1 cellular context compared by ENCODE assay signal in the genomic region with DNA sequence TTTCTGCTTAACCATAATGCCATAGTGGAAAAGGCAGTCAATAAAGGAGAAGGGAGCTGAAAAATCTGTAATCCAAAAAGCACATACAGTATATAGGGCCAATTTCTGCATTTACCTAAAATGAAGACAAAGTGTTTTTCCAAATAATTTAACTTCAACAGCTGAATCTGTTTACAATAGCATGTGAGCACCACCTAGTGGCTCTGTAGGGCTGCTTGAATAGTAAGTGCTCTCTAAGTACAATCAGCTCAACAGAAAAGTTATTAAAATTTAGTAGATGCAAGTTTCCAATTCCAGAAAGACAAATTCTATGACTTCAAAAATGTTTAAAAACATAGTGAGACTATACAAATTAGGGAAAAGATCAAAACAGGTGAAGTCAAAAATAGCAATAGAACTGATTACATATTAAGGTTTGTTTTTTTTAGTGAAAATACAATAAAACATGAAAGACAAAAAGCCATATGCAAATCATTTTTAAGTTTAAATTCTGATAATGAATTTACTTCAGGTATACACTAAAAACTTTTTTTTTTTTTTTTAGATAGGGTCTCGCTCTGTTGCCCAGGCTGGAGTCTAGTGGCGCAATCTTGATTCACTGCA.
TF ChIP-seq lines count a peak whose summit lies in the region.

No MANE protein-coding gene starts in this region.

TF ChIP-seq in K562, 482 proteins besides CTCF, POLR2A, EP300 and RAD21 (continued from another document):
- no peak for TF ChIP-seq ZBTB5 (IDR thresholded peaks at IDR 0.05)
- no peak for TF ChIP-seq ID3 (CRISPR knock-in tag; IDR thresholded peaks at IDR 0.05)
- TF ChIP-seq ID3 (tag; IDR thresholded peaks at IDR 0.05): no peak
- TF ChIP-seq NBN (IDR thresholded peaks at IDR 0.05; ENCODE audit: low read depth): no peak
- peak; percentile 6; the same call in 1 of the 2 replicates for TF ChIP-seq KLF16 (IDR thresholded peaks at IDR 0.05)
- peak; percentile 40; the same call in 1 of the 2 replicates for TF ChIP-seq STAG1 (CRISPR knock-in tag; IDR thresholded peaks at IDR 0.05; ENCODE audit: borderline replicate concordance)
- TF ChIP-seq SNAPC5 (CRISPR knock-in tag; IDR thresholded peaks at IDR 0.05): no peak
- TF ChIP-seq SMC3 (conservative IDR thresholded peaks at IDR 0.05; ENCODE audit: insufficient read depth, low read depth, low read length): peak; percentile 76
- TF ChIP-seq PRMT5 (CRISPR knock-in tag; IDR thresholded peaks at IDR 0.05): no peak
- no peak for TF ChIP-seq PREB (CRISPR knock-in tag; IDR thresholded peaks at IDR 0.05)
- TF ChIP-seq, protein P1, sequence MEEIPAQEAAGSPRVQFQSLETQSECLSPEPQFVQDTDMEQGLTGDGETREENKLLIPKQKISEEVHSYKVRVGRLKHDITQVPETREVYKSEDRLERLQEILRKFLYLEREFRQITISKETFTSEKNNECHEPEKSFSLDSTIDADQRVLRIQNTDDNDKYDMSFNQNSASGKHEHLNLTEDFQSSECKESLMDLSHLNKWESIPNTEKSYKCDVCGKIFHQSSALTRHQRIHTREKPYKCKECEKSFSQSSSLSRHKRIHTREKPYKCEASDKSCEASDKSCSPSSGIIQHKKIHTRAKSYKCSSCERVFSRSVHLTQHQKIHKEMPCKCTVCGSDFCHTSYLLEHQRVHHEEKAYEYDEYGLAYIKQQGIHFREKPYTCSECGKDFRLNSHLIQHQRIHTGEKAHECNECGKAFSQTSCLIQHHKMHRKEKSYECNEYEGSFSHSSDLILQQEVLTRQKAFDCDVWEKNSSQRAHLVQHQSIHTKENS (CRISPR knock-in tag; IDR thresholded peaks at IDR 0.05): no peak
- TF ChIP-seq ZNF133 (CRISPR knock-in tag; IDR thresholded peaks at IDR 0.05): no peak
- TF ChIP-seq PTBP1 (IDR thresholded peaks at IDR 0.05; ENCODE audit: low read depth, low read length): no peak
- TF ChIP-seq DIDO1 (tag; IDR thresholded peaks at IDR 0.05; ENCODE audit: low read depth): no peak
- no peak for TF ChIP-seq ZFP30 (CRISPR knock-in tag; IDR thresholded peaks at IDR 0.05; ENCODE audit: borderline replicate concordance)
- no peak for TF ChIP-seq XRCC3 (IDR thresholded peaks at IDR 0.05)
- TF ChIP-seq EP400 (IDR thresholded peaks at IDR 0.05): no peak
- TF ChIP-seq YY1 (IDR thresholded peaks at IDR 0.05; ENCODE audit: borderline replicate concordance in 1 of 3, control insufficient read depth in 1 of 3, extremely low read depth in 1 of 3, insufficient read depth in 3 of 3, insufficient read length in 1 of 3, insufficient replicate concordance in 2 of 3, low read depth in 1 of 3, low read length in 2 of 3): no peak
- TF ChIP-seq SMAD1 (IDR thresholded peaks at IDR 0.05; ENCODE audit: low read depth, low read length, partially characterized antibody): no peak
- TF ChIP-seq DEAF1 (CRISPR knock-in tag; IDR thresholded peaks at IDR 0.05): peak; percentile 87
- no peak for TF ChIP-seq TCFL5 (CRISPR knock-in tag; conservative IDR thresholded peaks at IDR 0.05)
- no peak for TF ChIP-seq ZNF717 (CRISPR knock-in tag; IDR thresholded peaks at IDR 0.05)
- no peak for TF ChIP-seq ZKSCAN1 (IDR thresholded peaks at IDR 0.05; ENCODE audit: low read depth, low read length)
- TF ChIP-seq MTA1 (IDR thresholded peaks at IDR 0.05; ENCODE audit: borderline replicate concordance): no peak
- TF ChIP-seq ARID2 (IDR thresholded peaks at IDR 0.05): 0 out of 2 replicates have a peak, but pooled peaks have one; percentile 33
- TF ChIP-seq, protein P2, sequence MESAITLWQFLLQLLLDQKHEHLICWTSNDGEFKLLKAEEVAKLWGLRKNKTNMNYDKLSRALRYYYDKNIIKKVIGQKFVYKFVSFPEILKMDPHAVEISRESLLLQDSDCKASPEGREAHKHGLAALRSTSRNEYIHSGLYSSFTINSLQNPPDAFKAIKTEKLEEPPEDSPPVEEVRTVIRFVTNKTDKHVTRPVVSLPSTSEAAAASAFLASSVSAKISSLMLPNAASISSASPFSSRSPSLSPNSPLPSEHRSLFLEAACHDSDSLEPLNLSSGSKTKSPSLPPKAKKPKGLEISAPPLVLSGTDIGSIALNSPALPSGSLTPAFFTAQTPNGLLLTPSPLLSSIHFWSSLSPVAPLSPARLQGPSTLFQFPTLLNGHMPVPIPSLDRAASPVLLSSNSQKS (CRISPR knock-in tag; IDR thresholded peaks at IDR 0.05): no peak
- TF ChIP-seq TEAD1 (CRISPR knock-in tag; IDR thresholded peaks at IDR 0.05): no peak
- no peak for TF ChIP-seq NR1H2 (CRISPR knock-in tag; IDR thresholded peaks at IDR 0.05)
- TF ChIP-seq SMARCB1 (IDR thresholded peaks at IDR 0.05; ENCODE audit: insufficient read length, low read depth): no peak
- no peak for TF ChIP-seq DNMT1 (IDR thresholded peaks at IDR 0.05)
- no peak for TF ChIP-seq ZNF280A (IDR thresholded peaks at IDR 0.05; ENCODE audit: low read depth, partially characterized antibody)
- no peak for TF ChIP-seq PBX2 (CRISPR knock-in tag; IDR thresholded peaks at IDR 0.05; ENCODE audit: low read depth)
- TF ChIP-seq PBX2 (tag; conservative IDR thresholded peaks at IDR 0.05; ENCODE audit: low read depth): no peak
- TF ChIP-seq, protein P3, sequence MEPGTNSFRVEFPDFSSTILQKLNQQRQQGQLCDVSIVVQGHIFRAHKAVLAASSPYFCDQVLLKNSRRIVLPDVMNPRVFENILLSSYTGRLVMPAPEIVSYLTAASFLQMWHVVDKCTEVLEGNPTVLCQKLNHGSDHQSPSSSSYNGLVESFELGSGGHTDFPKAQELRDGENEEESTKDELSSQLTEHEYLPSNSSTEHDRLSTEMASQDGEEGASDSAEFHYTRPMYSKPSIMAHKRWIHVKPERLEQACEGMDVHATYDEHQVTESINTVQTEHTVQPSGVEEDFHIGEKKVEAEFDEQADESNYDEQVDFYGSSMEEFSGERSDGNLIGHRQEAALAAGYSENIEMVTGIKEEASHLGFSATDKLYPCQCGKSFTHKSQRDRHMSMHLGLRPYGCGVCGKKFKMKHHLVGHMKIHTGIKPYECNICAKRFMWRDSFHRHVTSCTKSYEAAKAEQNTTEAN (CRISPR knock-in tag; IDR thresholded peaks at IDR 0.05): no peak
- TF ChIP-seq LCOR (CRISPR knock-in tag; IDR thresholded peaks at IDR 0.05): no peak
- TF ChIP-seq NCOA2 (IDR thresholded peaks at IDR 0.05; ENCODE audit: partially characterized antibody in 2 of 2): no peak
- TF ChIP-seq FIP1L1 (IDR thresholded peaks at IDR 0.05; ENCODE audit: low read depth, low read length, poor library complexity, severe bottlenecking): no peak
- TF ChIP-seq U2AF2 (optimal IDR thresholded peaks at IDR 0.05; ENCODE audit: low read depth, low read length): no peak
- TF ChIP-seq NR3C1 (CRISPR knock-in tag; IDR thresholded peaks at IDR 0.05): no peak
- no peak for TF ChIP-seq TGIF2 (CRISPR knock-in tag; IDR thresholded peaks at IDR 0.05)
- TF ChIP-seq, protein P4, sequence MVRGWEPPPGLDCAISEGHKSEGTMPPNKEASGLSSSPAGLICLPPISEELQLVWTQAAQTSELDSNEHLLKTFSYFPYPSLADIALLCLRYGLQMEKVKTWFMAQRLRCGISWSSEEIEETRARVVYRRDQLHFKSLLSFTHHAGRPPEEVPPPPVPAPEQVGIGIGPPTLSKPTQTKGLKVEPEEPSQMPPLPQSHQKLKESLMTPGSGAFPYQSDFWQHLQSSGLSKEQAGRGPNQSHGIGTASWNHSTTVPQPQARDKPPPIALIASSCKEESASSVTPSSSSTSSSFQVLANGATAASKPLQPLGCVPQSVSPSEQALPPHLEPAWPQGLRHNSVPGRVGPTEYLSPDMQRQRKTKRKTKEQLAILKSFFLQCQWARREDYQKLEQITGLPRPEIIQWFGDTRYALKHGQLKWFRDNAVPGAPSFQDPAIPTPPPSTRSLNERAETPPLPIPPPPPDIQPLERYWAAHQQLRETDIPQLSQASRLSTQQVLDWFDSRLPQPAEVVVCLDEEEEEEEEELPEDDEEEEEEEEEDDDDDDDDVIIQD (CRISPR knock-in tag; IDR thresholded peaks at IDR 0.05): no peak
- TF ChIP-seq ZNF253 (CRISPR knock-in tag; conservative IDR thresholded peaks at IDR 0.05): 0 out of 2 replicates have a peak, but pooled peaks have one; percentile 50
- TF ChIP-seq TOE1 (IDR thresholded peaks at IDR 0.05; ENCODE audit: borderline replicate concordance): no peak
- TF ChIP-seq TOE1 (CRISPR knock-in tag; IDR thresholded peaks at IDR 0.05; ENCODE audit: borderline replicate concordance, low read depth): no peak
- TF ChIP-seq, protein P5, sequence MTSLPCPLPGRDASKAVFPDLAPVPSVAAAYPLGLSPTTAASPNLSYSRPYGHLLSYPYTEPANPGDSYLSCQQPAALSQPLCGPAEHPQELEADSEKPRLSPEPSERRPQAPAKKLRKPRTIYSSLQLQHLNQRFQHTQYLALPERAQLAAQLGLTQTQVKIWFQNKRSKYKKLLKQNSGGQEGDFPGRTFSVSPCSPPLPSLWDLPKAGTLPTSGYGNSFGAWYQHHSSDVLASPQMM (CRISPR knock-in tag; IDR thresholded peaks at IDR 0.05): no peak
